In genomic region chr1:169574336-169574735, GRCh38 we compare ENCODE assay signal across 20 cellular contexts. TPM values are rescaled to one million over a fixed set of nuclear protein-coding genes. Genes with fewer than 3 reads are reported as not detected.
"Had no signal": no experiment of that assay in that cellular context is flagged by ENCODE, and none has a peak within 500 bp of the region (broad histone marks: within the 10 kb centered on the region; RNA-seq: fewer than 3 reads in every experiment).

No MANE protein-coding gene starts in this region.

- H3K9me3 ChIP-seq: neutrophil, pancreas, tibial nerve, uterus had no signal

- H3K36me3 ChIP-seq: pancreas, tibial nerve, uterus had no signal

- DNase-seq: activated CD4-positive, alpha-beta T cell treated with anti-CD3 and anti-CD28 coated beads, Interleukin-2, amount 10 ng/mL, durations not matched to agents 24 days and 14 days; activated CD8-positive, alpha-beta T cell treated with anti-CD3 and anti-CD28 coated beads for 36 hours; activated naive CD4-positive, alpha-beta T cell treated with Interleukin-2 at 50 U/mL for 16 hours; activated naive CD8-positive, alpha-beta T cell treated with anti-CD3 and anti-CD28 coated beads, Interleukin-2, amount 10 ng/mL, durations not matched to agents 7 days and 5 days; activated T-cell treated with anti-CD3 and anti-CD28 coated beads, Interleukin-2, amount 50 U/mL, for 1 hour; amygdala; central memory CD4-positive, alpha-beta T cell; head of caudate nucleus; kidney; mesendoderm; pancreas; stimulated activated CD4-positive, alpha-beta T cell treated with anti-CD3 and anti-CD28 coated beads, Interleukin-1b, Interleukin-23, amount 100 ng/mL, for 48 hours; stimulated activated naive CD8-positive, alpha-beta T cell treated with anti-CD3 and anti-CD28 coated beads, Interleukin-15, Interleukin-2, amounts not matched to agents 100 U/mL and 50 U/mL, for 24 hours; substantia nigra; SW 1271; uterus had no signal

- H3K27ac ChIP-seq: neutrophil, pancreas, tibial nerve, uterus had no signal

- H3K4me1 ChIP-seq: uterus had no signal

- ATAC-seq: activated CD8-positive, alpha-beta T cell treated with anti-CD3 and anti-CD28 coated beads for 36 hours; natural killer cell treated with Interleukin-12 subunit alpha and Interleukin-12 subunit beta and Interleukin-15 and Interleukin-18, amount 100 ng/mL, for 72 hours; pancreas; stimulated activated naive CD8-positive, alpha-beta T cell treated with anti-CD3 and anti-CD28 coated beads, Interleukin-15, Interleukin-2, amounts not matched to agents 100 U/mL and 50 U/mL, for 24 hours had no signal

- H3K4me3 ChIP-seq: pancreas, tibial nerve, uterus had no signal

- H3K27me3 ChIP-seq: neutrophil, pancreas, tibial nerve, uterus had no signal

RNA-seq across cellular contexts. Expression of gene F5, which starts 11.9 kb away (rescaled TPM):
- total RNA-seq: frontal cortex had no signal

RNA-seq across cellular contexts. Expression of gene SELP, which starts 55.6 kb away (rescaled TPM):
- total RNA-seq: activated CD4-positive, alpha-beta T cell treated with anti-CD3 and anti-CD28 coated beads, Interleukin-2, amount 10 ng/mL, durations not matched to agents 24 days and 14 days; frontal cortex; natural killer cell treated with Interleukin-12 subunit alpha and Interleukin-12 subunit beta and Interleukin-15 and Interleukin-18, amount 100 ng/mL, for 72 hours had no signal
